21 cellular contexts compared by ENCODE assay signal in genomic region chr1:170910273-170910672, GRCh38. TPM values are rescaled to one million over a fixed set of nuclear protein-coding genes. Genes with fewer than 3 reads are reported as not detected.
DNase-seq lines count a peak whose midpoint lies in the region; ATAC-seq, FAIRE-seq and TF ChIP-seq lines count a peak whose summit lies in the region.
"Had no signal": no experiment of that assay in that cellular context is flagged by ENCODE, and none has a peak within 500 bp of the region (broad histone marks: within the 10 kb centered on the region; RNA-seq: fewer than 3 reads in every experiment).

No MANE protein-coding gene starts in this region.

- no peak overlapping the region for H3K4me3 ChIP-seq in epithelial cell of esophagus (ENCODE audit: low read length)
- H3K4me3 ChIP-seq: ovary, spleen had no signal

- no peak for ATAC-seq in GM21717 (IDR thresholded peaks at IDR 0.05; ENCODE audit: unreplicated experiment)
- ATAC-seq: left colon; stimulated activated naive CD8-positive, alpha-beta T cell treated with anti-CD3 and anti-CD28 coated beads, Interleukin-15, Interleukin-2, amounts not matched to agents 100 U/mL and 50 U/mL, for 24 hours had no signal

- peak overlapping the region; percentile 43 for H3K27ac Mint-ChIP-seq in osteocyte (ENCODE audit: unreplicated experiment)
- H3K27ac Mint-ChIP-seq: activated T-cell treated with anti-CD3 and anti-CD28 coated beads, Interleukin-2, amount 50 U/mL, for 24 hours had no signal

- no peak overlapping the region for H3K4me3 Mint-ChIP-seq in osteocyte (ENCODE audit: unreplicated experiment)
- H3K4me3 Mint-ChIP-seq: activated T-cell treated with anti-CD3 and anti-CD28 coated beads, Interleukin-2, amount 50 U/mL, for 24 hours had no signal

- no peaks in the 10 kb centered on the region for H3K9me3 Mint-ChIP-seq in osteocyte (ENCODE audit: unreplicated experiment)
- H3K9me3 Mint-ChIP-seq: activated T-cell treated with anti-CD3 and anti-CD28 coated beads, Interleukin-2, amount 50 U/mL, for 24 hours had no signal

- no peak for TF ChIP-seq CTCF in epithelial cell of esophagus (IDR thresholded peaks at IDR 0.05; ENCODE audit: insufficient read depth, low read depth, low read length, missing control alignments)
- no peak for TF ChIP-seq CTCF in osteocyte (IDR thresholded peaks at IDR 0.05)

- TF ChIP-seq POLR2A in GM12891 (IDR thresholded peaks at IDR 0.05; ENCODE audit: low read depth, low read length), result no peak

- no peak for FAIRE-seq in GM12891 (lab: Jason Lieb, UNC)
- FAIRE-seq: colon, urothelium cell line had no signal

- no peaks in the 10 kb centered on the region for H3K27me3 Mint-ChIP-seq in osteocyte (ENCODE audit: unreplicated experiment)

- no peaks in the 10 kb centered on the region for H3K36me3 Mint-ChIP-seq in osteocyte (ENCODE audit: unreplicated experiment)

- H3K4me1 Mint-ChIP-seq in osteocyte (ENCODE audit: unreplicated experiment), result peaks cover 28% of the 10 kb centered on the region

- DNase-seq in Daoy (ENCODE audit: low read depth) (peak; percentile 30), RPMI7951 (ENCODE audit: low read depth) (peak; percentile 40), epithelial cell of esophagus (ENCODE audit: low read depth) (peak; percentile 41), osteocyte (ENCODE audit: extremely low spot score, unreplicated experiment) (no peak), GM12891 (ENCODE audit: insufficient read length, low spot score) (no peak), NOMO-1 treated with DMSO at 0.1 percent for 48 hours (lab: John Stamatoyannopoulos, UW; ENCODE audit: unreplicated experiment) (no peak), GOT3 (lab: John Stamatoyannopoulos, UW) (no peak)
- DNase-seq: activated CD4-positive, alpha-beta T cell treated with anti-CD3 and anti-CD28 coated beads, Interleukin-2, amount 50 U/mL, for 4 hours; activated T-cell treated with anti-CD3 and anti-CD28 coated beads, Interleukin-2, amount 50 U/mL, for 24 hours; DMS 273 treated with DMSO at 0.1 percent for 48 hours; hypothalamus; left colon; NCI-H187 treated with DMSO at 0.1 percent for 48 hours; NCI-H510A treated with DMSO at 0.1 percent for 48 hours; ovary; spleen; stimulated activated naive CD8-positive, alpha-beta T cell treated with anti-CD3 and anti-CD28 coated beads, Interleukin-15, Interleukin-2, amounts not matched to agents 100 U/mL and 50 U/mL, for 24 hours had no signal

TF ChIP-seq in GM12891, 5 proteins besides CTCF, POLR2A, EP300 and RAD21:
- TF ChIP-seq PAX5 (IDR thresholded peaks at IDR 0.05; ENCODE audit: insufficient read depth, low read length, severe bottlenecking) (no peak), SPI1 (IDR thresholded peaks at IDR 0.05; ENCODE audit: low read depth, low read length) (no peak), POU2F2 (IDR thresholded peaks at IDR 0.05; ENCODE audit: low read depth, low read length) (no peak), TAF1 (IDR thresholded peaks at IDR 0.05; ENCODE audit: low read depth, low read length) (no peak), POLR2AphosphoS5 (IDR thresholded peaks at IDR 0.05; ENCODE audit: low read depth, low read length) (no peak)

RNA-seq across cellular contexts. Expression of gene MROH9, which starts 25.1 kb away (rescaled TPM):
- total RNA-seq in Daoy (2014; rRNA removed; shearing (Covaris generic)), result 0.06 TPM in 1 of 2 replicates, not detected in the other
- not detected in 2 replicates for total RNA-seq in RPMI7951 (2014; rRNA removed; shearing (Covaris generic))
- not detected in 2 replicates for total RNA-seq in osteocyte
- polyA plus RNA-seq in GM12891 (2012; ENCODE audit: low read depth, missing spikeins), result not detected
- total RNA-seq: left colon, OCI-LY7, spleen had no signal
- polyA plus RNA-seq: ovary, spleen had no signal

Comparison
In these comparisons a context has a peak if more than half of its experiments do, and no peak if none do; other contexts are left out.
1. DNase-seq: peak in Daoy (single experiment), RPMI7951 (single experiment) and epithelial cell of esophagus (single experiment); none in osteocyte (single experiment), GM12891 (single experiment), NOMO-1 treated with DMSO at 0.1 percent for 48 hours (single experiment) and GOT3 (single experiment).